Comparison of ENCODE assay signal across 8 cellular contexts in genomic region chr9:70398145-70398556, GRCh38. TPM values are rescaled to one million over a fixed set of nuclear protein-coding genes. Genes with fewer than 3 reads are reported as not detected.
DNase-seq lines count a peak whose midpoint lies in the region; ATAC-seq, FAIRE-seq and TF ChIP-seq lines count a peak whose summit lies in the region.

No MANE protein-coding gene starts in this region.

- H3K4me1 Mint-ChIP-seq in stimulated activated naive B cell treated with anti-CD40 and anti-IgM and Interleukin-4, amounts not matched to agents 10 μg/mL and 1 μg/mL and 100 μg/mL, for 72 hours = peaks cover 23 to 52% of the 10 kb centered on the region in 2 donors

- no peaks in the 10 kb centered on the region for H3K27me3 ChIP-seq in K562 (ENCODE audit: control insufficient read depth in 2 of 2, insufficient read depth in 2 of 2, low read length in 2 of 2)

- in situ Hi-C loops in K562 (cut with MboI) = no loop called here

- TF ChIP-seq RAD21 in K562 (CRISPR knock-in tag; conservative IDR thresholded peaks at IDR 0.05 in 1 of 2, IDR thresholded peaks at IDR 0.05 in 1 of 2) = no peak

- FAIRE-seq in K562 (lab: Jason Lieb, UNC) = peak; percentile 97

- no TSS peak for BruUV-seq in K562 (replicated peaks; lab: Mats Ljungman, UMichigan)

- H3K4me2 ChIP-seq in K562 (ENCODE audit: insufficient read depth, low read length) = peak overlapping the region; percentile 41

- no peaks in the 10 kb centered on the region for H3K36me3 Mint-ChIP-seq in stimulated activated naive B cell treated with anti-CD40 and anti-IgM and Interleukin-4, amounts not matched to agents 10 μg/mL and 1 μg/mL and 100 μg/mL, for 72 hours

- no peak for TF ChIP-seq CTCF in K562 (IDR thresholded peaks at IDR 0.05 in 2 of 3, conservative IDR thresholded peaks at IDR 0.05 in 1 of 3; ENCODE audit: insufficient read depth in 2 of 3, low read depth in 1 of 3, low read length in 3 of 3)

- peak overlapping the region; percentile 26; the same call in 1 of the 3 replicates for H3K27ac ChIP-seq in K562 (ENCODE audit: extremely low read depth, low read depth, low read length)

- TF ChIP-seq POLR2A in K562 (conservative IDR thresholded peaks at IDR 0.05) = no peak

- no peaks in the 10 kb centered on the region for H3K9me3 ChIP-seq in K562 (replicated peaks; ENCODE audit: control insufficient read depth, insufficient read depth, low read depth, low read length)

- POLR2A ChIA-PET in K562 (lab: Yijun Ruan, JAX) = interaction anchor here (0.6 to 2.9 kb wide), 7 partner anchors 7 to 195 kb away, joined by 3 to 22 read pairs (median 4); no protein-coding TSS in a partner anchor

- no peak overlapping the region for H2AFZ ChIP-seq in K562 (ENCODE audit: low read depth, low read length)

- ATAC-seq in GM21381 (IDR thresholded peaks at IDR 0.05; ENCODE audit: unreplicated experiment) (peak; percentile 99), HG03571 (IDR thresholded peaks at IDR 0.05; ENCODE audit: unreplicated experiment) (peak; percentile 97), K562 (peak; percentile 92)
- peak; percentile 98 to 99 for ATAC-seq in stimulated activated naive B cell treated with anti-CD40 and anti-IgM and Interleukin-4, amounts not matched to agents 10 μg/mL and 1 μg/mL and 100 μg/mL, for 72 hours (replicated peaks)

- peak; percentile 76 for TF ChIP-seq EP300 in K562 (IDR thresholded peaks at IDR 0.05; ENCODE audit: low read length)

- peaks cover 80% of the 10 kb centered on the region for H3K79me2 ChIP-seq in K562 (ENCODE audit: control insufficient read depth, insufficient read depth, low read length)

- H3K9me3 Mint-ChIP-seq in stimulated activated naive B cell treated with anti-CD40 and anti-IgM and Interleukin-4, amounts not matched to agents 10 μg/mL and 1 μg/mL and 100 μg/mL, for 72 hours = no peaks in the 10 kb centered on the region

- H3K27me3 Mint-ChIP-seq in stimulated activated naive B cell treated with anti-CD40 and anti-IgM and Interleukin-4, amounts not matched to agents 10 μg/mL and 1 μg/mL and 100 μg/mL, for 72 hours = no peaks in the 10 kb centered on the region

- peaks cover 20% of the 10 kb centered on the region for H4K20me1 ChIP-seq in K562 (replicated peaks; ENCODE audit: control insufficient read depth, insufficient read depth, low read length)

- no peaks in the 10 kb centered on the region for H3K9me1 ChIP-seq in K562 (ENCODE audit: control insufficient read depth, insufficient read depth, low read length)

- peaks cover 17 to 28% of the 10 kb centered on the region in 2 experiments; a peak in 4 of 5 replicates for H3K4me1 ChIP-seq in K562 (replicated peaks in 1 of 2; ENCODE audit: control insufficient read depth in 2 of 2, insufficient read depth in 2 of 2, low read length in 2 of 2)

- no peaks in the 10 kb centered on the region for H3K36me3 ChIP-seq in K562 (ENCODE audit: control insufficient read depth, insufficient read depth, low read length)

- no peak overlapping the region for H3K4me3 ChIP-seq in K562

- H3K27ac Mint-ChIP-seq in stimulated activated naive B cell treated with anti-CD40 and anti-IgM and Interleukin-4, amounts not matched to agents 10 μg/mL and 1 μg/mL and 100 μg/mL, for 72 hours = peak overlapping the region; percentile 84

- intact Hi-C loops in K562 (cut with micrococcal nuclease) = loop anchor here (2.0 kb wide), 1 partner anchor 15 kb away; no protein-coding TSS in a partner anchor

- peak overlapping the region; percentile 57 to 66 for H3K4me3 Mint-ChIP-seq in stimulated activated naive B cell treated with anti-CD40 and anti-IgM and Interleukin-4, amounts not matched to agents 10 μg/mL and 1 μg/mL and 100 μg/mL, for 72 hours

- 3% methylated on average over 3 of the region's 4 CpGs for WGBS in K562 (ENCODE audit: insufficient coverage, low coverage, missing lambda C conversion rate)

- H3K9ac ChIP-seq in K562 (ENCODE audit: insufficient read depth in 1 of 2, low read depth in 2 of 2, low read length in 2 of 2) = no peak overlapping the region

- peak; percentile 61 for DNase-seq in GDM1 (lab: John Stamatoyannopoulos, UW)
- DNase-seq in K562 (ENCODE audit: extremely low read depth in 1 of 4, low spot score in 3 of 4) = peak; percentile 20 to 86 (median 48)
- DNase-seq in stimulated activated naive B cell treated with anti-CD40 and anti-IgM and Interleukin-4, amounts not matched to agents 10 μg/mL and 1 μg/mL and 100 μg/mL, for 72 hours = no peak
- DNase-seq in NCI-H1417 treated with DMSO at 0.1 percent for 48 hours (lab: John Stamatoyannopoulos, UW) = no peak
- DNase-seq in foreskin melanocyte = no peak
- no peak for DNase-seq in stimulated activated CD4-positive, alpha-beta T cell treated with anti-CD3 and anti-CD28 coated beads, Interleukin-15, amount 100 ng/mL, for 24 hours

- CTCF ChIA-PET in K562 (lab: Yijun Ruan, JAX; ENCODE audit: low intra/inter-chr PET ratio) = no interaction called here

TF ChIP-seq in K562, 482 proteins besides CTCF, POLR2A, EP300 and RAD21 (continues in another document):
- no peak for TF ChIP-seq ZNF75A (CRISPR knock-in tag; IDR thresholded peaks at IDR 0.05)
- peak in 1 of 3 experiments; percentile 70; a peak in 2 of 6 replicates for TF ChIP-seq ZBTB11 (CRISPR knock-in tag; IDR thresholded peaks at IDR 0.05)
- TF ChIP-seq CREM (IDR thresholded peaks at IDR 0.05; ENCODE audit: low read depth) = peak; percentile 55
- TF ChIP-seq HOXB6 (CRISPR knock-in tag; IDR thresholded peaks at IDR 0.05; ENCODE audit: borderline replicate concordance) = no peak

RNA-seq across cellular contexts. Expression of gene KLF9, which starts 16.3 kb away (rescaled TPM):
- total RNA-seq in K562 (2011; cell fraction: chromatin; rRNA removed; ENCODE audit: low replicate concordance) = 3.9 and 5.8 TPM in 2 replicates
- 4.7 and 6.2 TPM in 2 replicates for total RNA-seq in K562 (2011; cell fraction: nucleolus; rRNA removed)
- 5.8 and 8.8 TPM in 2 replicates for total RNA-seq in K562 (2011; cell fraction: nucleoplasm; rRNA removed)
- total RNA-seq in K562 (2014; rRNA removed) (8.5 and 9.7 TPM in 2 replicates), K562 (2014; rRNA removed; fragmentation: Illumina TruSeq; extraction: Trizol) (7.3 and 8.8 TPM in 2 replicates), K562 (2015; rRNA removed; fragmentation: Illumina TruSeq; extraction: Trizol) (4.7 and 4.8 TPM in 2 replicates), K562 (2021) (9.8 and 11.9 TPM in 2 replicates)
- polyA plus RNA-seq in K562 (2011; rRNA removed) (6.2 and 6.9 TPM in 2 replicates), K562 (2014; fragmentation: Illumina TruSeq; extraction: Trizol) (9.6 and 10.1 TPM in 2 replicates), K562 (2014; fragmentation: Nextera tagmentation; extraction: Ambion mirVana) (1 to 10 TPM; 3.3 to 4.8 TPM), K562 (2014; rRNA removed) (6.5 and 6.9 TPM in 2 replicates)
- polyA plus RNA-seq in K562 (2011; cell fraction: cytosol; rRNA removed) = 3.8 and 3.9 TPM in 2 replicates
- 2.6 and 2.7 TPM in 2 replicates for polyA plus RNA-seq in K562 (2011; cell fraction: nucleus; rRNA removed)
- polyA plus RNA-seq in K562 (2012) = 5.6 and 7.2 TPM in 2 replicates
- 6.8 and 8.0 TPM in 2 replicates for polyA minus RNA-seq in K562 (2011; rRNA and poly(A)+ RNA removed)
- polyA minus RNA-seq in K562 (2011; cell fraction: cytosol; rRNA and poly(A)+ RNA removed) = 4.5 and 5.0 TPM in 2 replicates
- polyA minus RNA-seq in K562 (2011; cell fraction: nucleus; rRNA and poly(A)+ RNA removed) = 3.4 and 4.4 TPM in 2 replicates

Comparison
In these comparisons a context has a peak if more than half of its experiments do, and no peak if none do; other contexts are left out.
1. DNase-seq: peak in GDM1 (single experiment) and K562 (4 of 4); none in stimulated activated naive B cell treated with anti-CD40 and anti-IgM and Interleukin-4, amounts not matched to agents 10 μg/mL and 1 μg/mL and 100 μg/mL, for 72 hours (single experiment), NCI-H1417 treated with DMSO at 0.1 percent for 48 hours (single experiment), foreskin melanocyte (single experiment) and stimulated activated CD4-positive, alpha-beta T cell treated with anti-CD3 and anti-CD28 coated beads, Interleukin-15, amount 100 ng/mL, for 24 hours (single experiment).
2. Peak in every context shown above with its lines, with median percentiles within 50 percentile points of each other: ATAC-seq.